Comparison of ENCODE assay signal across 7 cellular contexts in genomic region chr6:15244605-15245360, GRCh38. TPM values are rescaled to one million over a fixed set of nuclear protein-coding genes. Genes with fewer than 3 reads are reported as not detected.
A peak's percentile ranks its signal among the peaks of the same experiment; 100 is the strongest.
DNase-seq lines count a peak whose midpoint lies in the region; ATAC-seq, FAIRE-seq and TF ChIP-seq lines count a peak whose summit lies in the region.

No MANE protein-coding gene starts in this region.

- no peaks in the 10 kb centered on the region for H3K4me1 ChIP-seq in ectodermal cell (ENCODE audit: control insufficient read depth, insufficient read depth, low read length)

- no peak for TF ChIP-seq POLR2A in GM12891 (IDR thresholded peaks at IDR 0.05; ENCODE audit: low read depth, low read length)

- peak; percentile 13 for ATAC-seq in HG02610 (IDR thresholded peaks at IDR 0.05; ENCODE audit: unreplicated experiment)

- peak; percentile 66 for FAIRE-seq in GM12891 (lab: Jason Lieb, UNC)

- H3K9me3 ChIP-seq in ectodermal cell (ENCODE audit: control insufficient read depth, low read length): no peaks in the 10 kb centered on the region

- DNase-seq in GM12891 (ENCODE audit: insufficient read length, low spot score) (no peak), NCI-H2029 treated with DMSO at 0.1 percent for 48 hours (lab: John Stamatoyannopoulos, UW) (peak; percentile 57), lung microvascular endothelial cell (ENCODE audit: low read depth in 2 of 2) (peak; percentile 65 to 82)
- peak; percentile 68 for DNase-seq in activated CD4-positive, alpha-beta T cell treated with anti-CD3 and anti-CD28 coated beads for 48 hours
- peak; percentile 20 to 35 for DNase-seq in stimulated activated CD8-positive, alpha-beta memory T cell treated with anti-CD3 and anti-CD28 coated beads, Interleukin-4, amount 100 ng/mL, for 4 hours (ENCODE audit: low read depth in 2 of 2, low spot score in 1 of 2)

- H3K36me3 ChIP-seq in ectodermal cell (ENCODE audit: control insufficient read depth, insufficient read depth, low read length): no peaks in the 10 kb centered on the region

- no peak overlapping the region for H3K27ac ChIP-seq in ectodermal cell (ENCODE audit: insufficient read depth, low read depth, low read length, poor library complexity, severe bottlenecking)

- H3K27me3 ChIP-seq in ectodermal cell (ENCODE audit: control insufficient read depth, insufficient read depth, low read length, poor library complexity, severe bottlenecking): peaks cover 6% of the 10 kb centered on the region

- WGBS in ectodermal cell, 2 experiments: 0% methylated on average over 91 to 92 of the region's 92 CpGs

- H3K4me3 ChIP-seq in ectodermal cell (ENCODE audit: insufficient read depth, low read depth, low read length): peak overlapping the region; percentile 54

TF ChIP-seq in GM12891, 5 proteins besides CTCF, POLR2A, EP300 and RAD21:
- TF ChIP-seq POU2F2 (IDR thresholded peaks at IDR 0.05; ENCODE audit: low read depth, low read length): no peak
- peak; percentile 47; the same call in 1 of the 2 replicates for TF ChIP-seq POLR2AphosphoS5 (IDR thresholded peaks at IDR 0.05; ENCODE audit: low read depth, low read length)
- no peak for TF ChIP-seq TAF1 (IDR thresholded peaks at IDR 0.05; ENCODE audit: low read depth, low read length)
- no peak for TF ChIP-seq SPI1 (IDR thresholded peaks at IDR 0.05; ENCODE audit: low read depth, low read length)
- TF ChIP-seq PAX5 (IDR thresholded peaks at IDR 0.05; ENCODE audit: insufficient read depth, low read length, severe bottlenecking): no peak

RNA-seq across cellular contexts. Expression of gene JARID2, which starts 1.1 kb away (rescaled TPM):
- 10.5 TPM for polyA plus RNA-seq in GM12891 (2012; ENCODE audit: low read depth, missing spikeins)
- polyA plus RNA-seq in ectodermal cell (2013, experiment 1 of 4): 51.0 TPM
- polyA plus RNA-seq in ectodermal cell (2013, experiment 2 of 4): 55.7 TPM
- 38.3 TPM for polyA plus RNA-seq in ectodermal cell (2013, experiment 3 of 4)
- polyA plus RNA-seq in ectodermal cell (2013, experiment 4 of 4): 43.5 TPM
- total RNA-seq in lung microvascular endothelial cell: 7.0 and 11.7 TPM in 2 replicates
